Comparison of ENCODE assay signal across 9 cellular contexts in genomic region chr14:69059658-69060648, GRCh38.
DNase-seq lines count a peak whose midpoint lies in the region; ATAC-seq, FAIRE-seq and TF ChIP-seq lines count a peak whose summit lies in the region.
"Had no signal": no experiment of that assay in that cellular context is flagged by ENCODE, and none has a peak within 500 bp of the region (broad histone marks: within the 10 kb centered on the region; RNA-seq: fewer than 3 reads in every experiment).

No MANE protein-coding gene starts in this region.

- no peak overlapping the region for H3K4me3 ChIP-seq in breast epithelium
- no peak overlapping the region for H3K4me3 ChIP-seq in upper lobe of left lung

- no peak for FAIRE-seq in frontal cortex (lab: Jason Lieb, UNC)
- FAIRE-seq: small intestine had no signal

- ATAC-seq in left lobe of liver (peak; percentile 64), upper lobe of left lung (ENCODE audit: low FRiP score in 2 of 2) (peak in 1 of 2 donors; percentile 85)

- DNase-seq in LHCN-M2 (ENCODE audit: low read depth) (peak; percentile 90), breast epithelium (ENCODE audit: low spot score in 2 of 2) (no peak), left lobe of liver (ENCODE audit: low spot score) (no peak), upper lobe of left lung (peak in 1 of 2 donors; percentile 70), iPS-NIHi11 (ENCODE audit: low spot score) (no peak), NCI-H1048 (lab: John Stamatoyannopoulos, UW) (no peak), frontal cortex (ENCODE audit: low spot score in 2 of 2) (no peak)
- DNase-seq: small intestine had no signal

- no peak for TF ChIP-seq CTCF in breast epithelium (IDR thresholded peaks at IDR 0.05)
- TF ChIP-seq CTCF in upper lobe of left lung (IDR thresholded peaks at IDR 0.05): no peak

- no peaks in the 10 kb centered on the region for H3K36me3 ChIP-seq in breast epithelium
- H3K36me3 ChIP-seq in upper lobe of left lung: peaks cover 2 to 60% (median 33%) of the 10 kb centered on the region in 4 donors

- 77 to 86% methylated on average over 8 of the region's 8 CpGs for WGBS in upper lobe of left lung, 2 donors

- H3K9me3 ChIP-seq in breast epithelium (no peaks in the 10 kb centered on the region), upper lobe of left lung (no peaks in the 10 kb centered on the region)

- H3K4me1 ChIP-seq in breast epithelium (no peaks in the 10 kb centered on the region), upper lobe of left lung (peaks cover 0 to 6% (median 2%) of the 10 kb centered on the region in 4 donors)

- TF ChIP-seq EP300 in upper lobe of left lung (IDR thresholded peaks at IDR 0.05): no peak

- TF ChIP-seq POLR2A in breast epithelium (IDR thresholded peaks at IDR 0.05): no peak
- peak in 1 of 4 donors; percentile 12 for TF ChIP-seq POLR2A in upper lobe of left lung (IDR thresholded peaks at IDR 0.05)

- H3K27me3 ChIP-seq in breast epithelium (no peaks in the 10 kb centered on the region), upper lobe of left lung (no peaks in the 10 kb centered on the region)

- H3K27ac ChIP-seq in breast epithelium: peak overlapping the region; percentile 48 to 56
- peak overlapping the region; percentile 55 to 64 (median 59) for H3K27ac ChIP-seq in upper lobe of left lung
- H3K27ac ChIP-seq: epithelial cell of prostate had no signal

- intact Hi-C loops in breast epithelium (cut with DNase I; ENCODE audit: low total_unique reads): no loop called here
